In the genomic region with DNA sequence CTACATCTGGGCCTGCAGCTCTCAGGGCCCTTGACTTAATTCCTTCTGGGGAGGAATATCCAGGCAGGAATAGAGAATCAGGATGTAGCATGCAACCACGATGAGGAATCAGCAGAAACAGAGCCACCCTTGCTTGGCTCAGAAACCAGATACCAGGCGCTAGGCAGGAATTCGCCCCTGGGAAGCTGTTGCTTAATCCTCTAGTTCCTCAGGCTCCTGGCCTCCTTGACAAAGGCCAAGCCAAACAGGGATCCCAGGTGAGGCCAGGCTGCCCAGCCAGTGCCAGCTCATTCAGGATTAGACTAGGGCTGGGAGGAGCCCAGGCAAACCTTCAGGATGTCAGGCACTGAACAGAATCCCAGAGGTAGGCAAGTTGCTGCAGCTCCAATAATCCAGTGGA, we compare ENCODE assay signal across 9 cellular contexts. TPM values are rescaled to one million over a fixed set of nuclear protein-coding genes. Genes with fewer than 3 reads are reported as not detected.
DNase-seq lines count a peak whose midpoint lies in the region; ATAC-seq and TF ChIP-seq lines count a peak whose summit lies in the region.
"Had no signal": no experiment of that assay in that cellular context is flagged by ENCODE, and none has a peak within 500 bp of the region (broad histone marks: within the 10 kb centered on the region; RNA-seq: fewer than 3 reads in every experiment).

No MANE protein-coding gene starts in this region.

- H3K36me3 ChIP-seq in SJSA1, result no peaks in the 10 kb centered on the region
- H3K36me3 ChIP-seq: Peyer's patch had no signal

- no peak overlapping the region for H3K4me3 ChIP-seq in SJSA1
- no peak overlapping the region for H3K4me3 ChIP-seq in foreskin fibroblast (ENCODE audit: low read depth in 1 of 2, low read length in 2 of 2)
- H3K4me3 ChIP-seq: Peyer's patch had no signal

- peak; percentile 40 for DNase-seq in GM04503 (ENCODE audit: low read depth)
- DNase-seq in SJSA1 (ENCODE audit: low read depth in 1 of 2, low spot score in 2 of 2), result peak in 1 of 2 experiments; percentile 36
- DNase-seq in foreskin fibroblast, result peak; percentile 85 to 89
- DNase-seq in sciatic nerve (ENCODE audit: low spot score), result no peak
- no peak for DNase-seq in NCI-H774 (lab: John Stamatoyannopoulos, UW)
- no peak for DNase-seq in SIG-M5 (lab: John Stamatoyannopoulos, UW)

- ATAC-seq in sciatic nerve, result peak; percentile 38
- no peak for ATAC-seq in GM18861 (IDR thresholded peaks at IDR 0.05; ENCODE audit: unreplicated experiment)
- ATAC-seq in HG03196 (IDR thresholded peaks at IDR 0.05; ENCODE audit: unreplicated experiment), result no peak

- peak overlapping the region; percentile 93 for H3K27ac ChIP-seq in SJSA1

- H3K27me3 ChIP-seq in SJSA1 (replicated peaks), result no peaks in the 10 kb centered on the region
- H3K27me3 ChIP-seq: Peyer's patch had no signal

- no peak for TF ChIP-seq CTCF in foreskin fibroblast (IDR thresholded peaks at IDR 0.05; ENCODE audit: low read depth, low read length)

- intact Hi-C loops in sciatic nerve (cut with DNase I), result no loop called here

- peaks cover 74% of the 10 kb centered on the region for H3K4me1 ChIP-seq in SJSA1 (replicated peaks)

- H3K9me3 ChIP-seq in SJSA1 (replicated peaks), result no peaks in the 10 kb centered on the region
- H3K9me3 ChIP-seq: Peyer's patch had no signal

RNA-seq across cellular contexts. Expression of a gene that starts 48.2 kb away (rescaled TPM):
- total RNA-seq in SJSA1 (2014; rRNA removed; shearing (Covaris generic)), result 42.1 and 60.8 TPM in 2 replicates
- total RNA-seq in sciatic nerve, result 142 TPM

Comparison
In these comparisons a context has a peak if more than half of its experiments do, and no peak if none do; other contexts are left out.
1. DNase-seq: peak in GM04503 (single experiment) and foreskin fibroblast (2 of 2); none in sciatic nerve (single experiment), NCI-H774 (single experiment) and SIG-M5 (single experiment).